Comparison of ENCODE assay signal across 18 cellular contexts in the genomic region with DNA sequence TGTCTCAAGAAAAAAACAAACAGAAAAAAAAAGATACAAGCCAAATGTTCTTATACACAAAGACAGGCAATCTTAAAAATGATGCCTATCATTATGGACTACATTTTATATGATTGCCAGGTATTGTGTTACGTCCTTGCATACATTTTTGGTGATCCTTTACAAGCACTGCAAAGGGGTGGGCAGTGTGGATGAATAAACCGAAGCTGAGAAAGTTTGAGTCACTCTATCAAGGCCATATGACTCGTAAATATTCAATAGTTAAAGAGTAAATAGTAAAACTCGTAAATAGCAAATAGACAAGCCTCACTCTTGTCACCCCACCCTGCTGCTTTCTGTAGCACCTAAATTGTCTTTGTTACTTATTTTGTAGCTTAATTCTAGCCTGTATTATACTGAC.
DNase-seq lines count a peak whose midpoint lies in the region; ATAC-seq, FAIRE-seq and TF ChIP-seq lines count a peak whose summit lies in the region.
"Had no signal": no experiment of that assay in that cellular context is flagged by ENCODE, and none has a peak within 500 bp of the region (broad histone marks: within the 10 kb centered on the region; RNA-seq: fewer than 3 reads in every experiment).

No MANE protein-coding gene starts in this region.

- ATAC-seq in GM12878 = no peak
- no peak for ATAC-seq in activated CD4-positive, alpha-beta T cell treated with anti-CD3 and anti-CD28 coated beads for 36 hours
- ATAC-seq: A549, HepG2 had no signal

- H3K9me3 ChIP-seq in GM23248 (ENCODE audit: low read depth) = no peaks in the 10 kb centered on the region
- H3K9me3 ChIP-seq in GM12878 (replicated peaks; ENCODE audit: control insufficient read depth, insufficient read depth, low read length) = no peaks in the 10 kb centered on the region; the same call in 2 of the 3 replicates
- no peaks in the 10 kb centered on the region for H3K9me3 ChIP-seq in adrenal gland (replicated peaks in 1 of 3)
- H3K9me3 ChIP-seq: A549, BE2C, Caco-2 had no signal

- DNase-seq in GM23248 (peak; percentile 59), GM12878 (ENCODE audit: low read depth, low spot score) (no peak), fibroblast of mammary gland (ENCODE audit: low read depth) (peak; percentile 35), posterior cingulate gyrus (no peak), dorsolateral prefrontal cortex (no peak), adrenal gland (no peak)
- DNase-seq in activated CD4-positive, alpha-beta T cell treated with anti-CD3 and anti-CD28 coated beads for 36 hours = no peak
- DNase-seq: BE2C; Caco-2; CD8-positive, alpha-beta memory T cell; DMS53; HCEC 1CT; HFFc6 had no signal

- no peak for FAIRE-seq in GM12878 (lab: Jason Lieb, UNC)
- FAIRE-seq: A549, GM12891, HepG2, HTR-8/SVneo had no signal

- H3K79me2 ChIP-seq in GM23248 (ENCODE audit: insufficient read depth) (peaks cover 44% of the 10 kb centered on the region), GM12878 (ENCODE audit: control insufficient read depth, insufficient read depth, low read length) (peaks cover 47% of the 10 kb centered on the region)

- no peak overlapping the region for H3K4me3 ChIP-seq in GM23248
- H3K4me3 ChIP-seq in GM12878 = no peak overlapping the region
- H3K4me3 ChIP-seq in fibroblast of mammary gland (ENCODE audit: control insufficient read depth, low read depth, low read length) = no peak overlapping the region
- H3K4me3 ChIP-seq in dorsolateral prefrontal cortex = no peak overlapping the region
- H3K4me3 ChIP-seq in adrenal gland = no peak overlapping the region
- H3K4me3 ChIP-seq: A549 had no signal

- H3K36me3 ChIP-seq in GM23248 (ENCODE audit: low read depth) (no peaks in the 10 kb centered on the region), GM12878 (ENCODE audit: control insufficient read depth in 2 of 2, insufficient read depth in 2 of 2, low read length in 1 of 2) (peaks cover 0 to 3% of the 10 kb centered on the region in 2 experiments; a peak in 2 of 4 replicates), adrenal gland (replicated peaks in 1 of 2) (no peaks in the 10 kb centered on the region)
- H3K36me3 ChIP-seq: BE2C had no signal

- POLR2A ChIA-PET in GM12878 (lab: Charles Lee) = no interaction called here
- POLR2A ChIA-PET in activated CD4-positive, alpha-beta T cell treated with anti-CD3 and anti-CD28 coated beads for 36 hours (lab: Charles Lee) = no interaction called here

- H3K4me3 Mint-ChIP-seq in activated CD4-positive, alpha-beta T cell treated with anti-CD3 and anti-CD28 coated beads for 36 hours = no peak overlapping the region
- H3K4me3 Mint-ChIP-seq: CD14-positive monocyte, HFFc6 had no signal

- CTCF ChIA-PET in GM12878 (lab: Yijun Ruan, JAX) = no interaction called here
- CTCF ChIA-PET in activated CD4-positive, alpha-beta T cell treated with anti-CD3 and anti-CD28 coated beads for 36 hours (lab: Charles Lee) = no interaction called here

- RAD21 ChIA-PET in GM12878 (lab: Charles Lee; ENCODE audit: unreplicated experiment) = interaction anchor here (0.6 to 1.1 kb wide), 3 partner anchors 9 to 648 kb away, joined by 3 to 4 read pairs (median 3); no protein-coding TSS in a partner anchor

- BruUV-seq in GM12878 (replicated peaks; lab: Mats Ljungman, UMichigan) = no TSS peak

- 56 to 64% methylated on average over 4 of the region's 4 CpGs for WGBS in GM23248 (ENCODE audit: low coverage in 1 of 2, low lambda C conversion rate in 2 of 2, missing lambda C conversion rate in 2 of 2), 2 experiments
- WGBS in GM12878 (ENCODE audit: insufficient coverage, insufficient replicate concordance, low lambda C conversion rate, missing lambda C conversion rate) = 29% methylated on average over 4 of the region's 4 CpGs
- 52 to 62% (median 58%) methylated on average over 4 of the region's 4 CpGs for WGBS in adrenal gland, 4 donors

- SMC1A ChIA-PET in GM12878 (lab: Charles Lee; ENCODE audit: uncharacterized antibody, unreplicated experiment) = interaction anchor here (0.6 to 1.4 kb wide), 3 partner anchors 11 to 218 kb away, joined by 3 to 4 read pairs (median 3); no protein-coding TSS in a partner anchor

- peaks cover 45% of the 10 kb centered on the region for H3K4me1 Mint-ChIP-seq in activated CD4-positive, alpha-beta T cell treated with anti-CD3 and anti-CD28 coated beads for 36 hours

- no peak for TF ChIP-seq RAD21 in GM12878 (IDR thresholded peaks at IDR 0.05; ENCODE audit: insufficient read depth, low read depth, low read length)

- peaks cover 3% of the 10 kb centered on the region for H3K27me3 Mint-ChIP-seq in activated CD4-positive, alpha-beta T cell treated with anti-CD3 and anti-CD28 coated beads for 36 hours
- H3K27me3 Mint-ChIP-seq: CD8-positive, alpha-beta memory T cell had no signal

- peaks cover 18% of the 10 kb centered on the region for H3F3A ChIP-seq in GM23248 (ENCODE audit: insufficient read depth)

- H3K36me3 Mint-ChIP-seq in activated CD4-positive, alpha-beta T cell treated with anti-CD3 and anti-CD28 coated beads for 36 hours (ENCODE audit: low read depth) = no peaks in the 10 kb centered on the region
- H3K36me3 Mint-ChIP-seq: CD14-positive monocyte had no signal

- no peak overlapping the region for H3K27ac Mint-ChIP-seq in activated CD4-positive, alpha-beta T cell treated with anti-CD3 and anti-CD28 coated beads for 36 hours
- H3K27ac Mint-ChIP-seq: CD14-positive monocyte, HFFc6 had no signal

- no peaks in the 10 kb centered on the region for H3K9me2 ChIP-seq in GM23248 (ENCODE audit: insufficient read depth)

- peaks cover 15% of the 10 kb centered on the region; the same call in 1 of the 2 replicates for H3K4me1 ChIP-seq in GM23248 (ENCODE audit: insufficient read depth)
- peaks cover 5% of the 10 kb centered on the region for H3K4me1 ChIP-seq in GM12878 (ENCODE audit: control insufficient read depth, insufficient read depth, low read length)
- H3K4me1 ChIP-seq in adrenal gland (replicated peaks in 1 of 2) = peaks cover 0 to 9% of the 10 kb centered on the region in 2 donors
- H3K4me1 ChIP-seq: A549, BE2C, Caco-2 had no signal

- no peak overlapping the region for H3K27ac ChIP-seq in GM23248
- 0 out of 2 replicates have a peak overlapping the region, but pooled peaks have one; percentile 28 for H3K27ac ChIP-seq in GM12878 (ENCODE audit: control insufficient read depth, insufficient read depth)
- H3K27ac ChIP-seq in dorsolateral prefrontal cortex = no peak overlapping the region
- no peak overlapping the region for H3K27ac ChIP-seq in adrenal gland
- H3K27ac ChIP-seq: A549 had no signal

- no peak overlapping the region for H3K4me2 ChIP-seq in GM23248 (ENCODE audit: unreplicated experiment)
- H3K4me2 ChIP-seq in GM12878 (ENCODE audit: control insufficient read depth, insufficient read depth) = peak overlapping the region; percentile 30; the same call in 1 of the 2 replicates
- H3K4me2 ChIP-seq: A549 had no signal

- H3K9ac ChIP-seq in GM23248 = no peak overlapping the region
- H3K9ac ChIP-seq in GM12878 (ENCODE audit: control insufficient read depth, insufficient read depth, low read length) = peak overlapping the region; percentile 47; the same call in 1 of the 2 replicates

- in situ Hi-C loops in GM23248 (cut with MboI) (no loop called here), GM12878 (cut with MboI) (no loop called here)

- H3K27me3 ChIP-seq in GM23248 (replicated peaks; ENCODE audit: insufficient read depth) (no peaks in the 10 kb centered on the region), GM12878 (replicated peaks in 1 of 2; ENCODE audit: control insufficient read depth in 2 of 2, insufficient read depth in 2 of 2, low read length in 1 of 2) (peaks cover 0 to 3% of the 10 kb centered on the region in 2 experiments; a peak in 1 of 4 replicates), dorsolateral prefrontal cortex (peaks cover 0 to 39% (median 0%) of the 10 kb centered on the region in 45 donors), adrenal gland (no peaks in the 10 kb centered on the region)

- TF ChIP-seq CTCF in GM12878 (IDR thresholded peaks at IDR 0.05 in 2 of 3, conservative IDR thresholded peaks at IDR 0.05 in 1 of 3; ENCODE audit: control insufficient read depth in 2 of 3, extremely low read depth in 1 of 3, insufficient read depth in 1 of 3, low read depth in 3 of 3, low read length in 3 of 3) = no peak
- TF ChIP-seq CTCF in fibroblast of mammary gland (conservative IDR thresholded peaks at IDR 0.05; ENCODE audit: control insufficient read depth, insufficient read depth, low read depth, low read length) = no peak
- no peak for TF ChIP-seq CTCF in dorsolateral prefrontal cortex (IDR thresholded peaks at IDR 0.05 in 54 of 56, conservative IDR thresholded peaks at IDR 0.05 in 2 of 56; ENCODE audit: low read depth in 1 of 56, partially characterized antibody in 56 of 56)
- no peak for TF ChIP-seq CTCF in adrenal gland (IDR thresholded peaks at IDR 0.05)

- TF ChIP-seq POLR2A in GM12878 (IDR thresholded peaks at IDR 0.05; ENCODE audit: low read depth, low read length) (no peak), adrenal gland (IDR thresholded peaks at IDR 0.05) (no peak)

- no peaks in the 10 kb centered on the region for H3K9me3 Mint-ChIP-seq in activated CD4-positive, alpha-beta T cell treated with anti-CD3 and anti-CD28 coated beads for 36 hours (ENCODE audit: low read depth)
- H3K9me3 Mint-ChIP-seq: CD8-positive, alpha-beta memory T cell; HFFc6 had no signal

- no peaks in the 10 kb centered on the region for H4K20me1 ChIP-seq in GM23248 (ENCODE audit: insufficient read depth)
- H4K20me1 ChIP-seq in GM12878 (ENCODE audit: control insufficient read depth, insufficient read depth) = no peaks in the 10 kb centered on the region

- intact Hi-C loops in GM12878 (cut with micrococcal nuclease; ENCODE audit: unreplicated experiment) (no loop called here), posterior cingulate gyrus (cut with DNase I) (no loop called here), dorsolateral prefrontal cortex (cut with DNase I) (no loop called here), adrenal gland (cut with DNase I) (no loop called here)
- intact Hi-C loops in activated CD4-positive, alpha-beta T cell treated with anti-CD3 and anti-CD28 coated beads for 36 hours (cut with DNase I, micrococcal nuclease) = no loop called here

- no peak overlapping the region for H2AFZ ChIP-seq in GM23248
- no peak overlapping the region for H2AFZ ChIP-seq in GM12878 (ENCODE audit: control insufficient read depth, low read depth, low read length)

- TF ChIP-seq EP300 in GM12878 (IDR thresholded peaks at IDR 0.05; ENCODE audit: borderline replicate concordance in 1 of 2, control insufficient read depth in 1 of 2, low read depth in 2 of 2, low read length in 2 of 2) = no peak

TF ChIP-seq in GM12878, 131 proteins besides CTCF, POLR2A, EP300 and RAD21:
- peak; percentile 29; the same call in 1 of the 2 replicates for TF ChIP-seq POLR2AphosphoS5 (IDR thresholded peaks at IDR 0.05; ENCODE audit: low read length)
- no peak for TF ChIP-seq HCFC1 (IDR thresholded peaks at IDR 0.05; ENCODE audit: low read length)
TF ChIP-seq in GM12878: peak in this region for 1.

Comparison
In these comparisons a context has a peak if more than half of its experiments do, and no peak if none do; other contexts are left out.
1. DNase-seq: peak in GM23248 (single experiment) and fibroblast of mammary gland (single experiment); none in GM12878 (single experiment), posterior cingulate gyrus (0 of 10), dorsolateral prefrontal cortex (0 of 10), activated CD4-positive, alpha-beta T cell treated with anti-CD3 and anti-CD28 coated beads for 36 hours (single experiment) and adrenal gland (0 of 7).